In genomic region chr17:7834554-7834890, GRCh38 we compare ENCODE assay signal across 1 cellular context.
TF ChIP-seq lines count a peak whose summit lies in the region.

No MANE protein-coding gene starts in this region.

TF ChIP-seq in H1, 55 proteins besides CTCF, POLR2A, EP300 and RAD21:
- TF ChIP-seq RBBP5 (IDR thresholded peaks at IDR 0.05; ENCODE audit: borderline replicate concordance, low read depth, low read length) (no peak), SIN3A (conservative IDR thresholded peaks at IDR 0.05 in 1 of 2, IDR thresholded peaks at IDR 0.05 in 1 of 2; ENCODE audit: low read depth in 1 of 2, low read length in 2 of 2) (no peak), RXRA (IDR thresholded peaks at IDR 0.05; ENCODE audit: insufficient read depth, low read depth, low read length) (0 out of 2 replicates have a peak, but pooled peaks have one; percentile 6)
